ENCODE assay signal across 14 cellular contexts in genomic region chr2:40095003-40095402, GRCh38.
DNase-seq lines count a peak whose midpoint lies in the region; ATAC-seq and TF ChIP-seq lines count a peak whose summit lies in the region.
"Had no signal": no experiment of that assay in that cellular context is flagged by ENCODE, and none has a peak within 500 bp of the region (broad histone marks: within the 10 kb centered on the region; RNA-seq: fewer than 3 reads in every experiment).

No MANE protein-coding gene starts in this region.

- ATAC-seq in activated CD4-positive, alpha-beta T cell treated with anti-CD3 and anti-CD28 coated beads for 36 hours = no peak
- ATAC-seq: activated T-cell treated with anti-CD3 and anti-CD28 coated beads, Interleukin-2, amount 50 U/mL, for 4 hours had no signal

- H3K36me3 Mint-ChIP-seq in activated CD4-positive, alpha-beta T cell treated with anti-CD3 and anti-CD28 coated beads for 36 hours (ENCODE audit: low read depth) = no peaks in the 10 kb centered on the region

- peaks cover 11% of the 10 kb centered on the region for H3K4me1 ChIP-seq in fibroblast of lung (ENCODE audit: control insufficient read depth, extremely low read depth, insufficient read depth, low read length)

- intact Hi-C loops in activated CD4-positive, alpha-beta T cell treated with anti-CD3 and anti-CD28 coated beads for 36 hours (cut with DNase I, micrococcal nuclease) = no loop called here
- intact Hi-C loops in lower leg skin (cut with DNase I; ENCODE audit: low total_unique reads) = no loop called here

- H3K27me3 ChIP-seq in fibroblast of lung (ENCODE audit: control insufficient read depth, insufficient read depth, low read length) = no peaks in the 10 kb centered on the region
- H3K27me3 ChIP-seq: BE2C had no signal

- H3K36me3 ChIP-seq in fibroblast of lung (ENCODE audit: control insufficient read depth, insufficient read depth, low read length) = no peaks in the 10 kb centered on the region
- H3K36me3 ChIP-seq: BE2C had no signal

- no peaks in the 10 kb centered on the region for H3K79me2 ChIP-seq in fibroblast of lung (ENCODE audit: control insufficient read depth, insufficient read depth, low read length)

- H3K4me3 ChIP-seq in fibroblast of lung (replicated peaks in 1 of 4; ENCODE audit: control extremely low read depth in 1 of 4, insufficient read depth in 1 of 4, low read depth in 3 of 4, low read length in 4 of 4) = no peak overlapping the region
- H3K4me3 ChIP-seq in lower leg skin (ENCODE audit: low read depth, poor library complexity, severe bottlenecking) = no peak overlapping the region

- no peaks in the 10 kb centered on the region for H3K9me3 ChIP-seq in fibroblast of lung (ENCODE audit: control insufficient read depth, insufficient read depth, low read depth, low read length)
- H3K9me3 ChIP-seq: BE2C had no signal

- POLR2A ChIA-PET in activated CD4-positive, alpha-beta T cell treated with anti-CD3 and anti-CD28 coated beads for 36 hours (lab: Charles Lee) = no interaction called here

- no peaks in the 10 kb centered on the region for H3K9me3 Mint-ChIP-seq in activated CD4-positive, alpha-beta T cell treated with anti-CD3 and anti-CD28 coated beads for 36 hours (ENCODE audit: low read depth)
- H3K9me3 Mint-ChIP-seq: activated T-cell treated with anti-CD3 and anti-CD28 coated beads, Interleukin-2, amount 50 U/mL, for 4 hours had no signal

- H3K27ac Mint-ChIP-seq in activated CD4-positive, alpha-beta T cell treated with anti-CD3 and anti-CD28 coated beads for 36 hours = no peak overlapping the region

- peak; percentile 32 for DNase-seq in NCI-H510A treated with DMSO at 0.1 percent for 48 hours (lab: John Stamatoyannopoulos, UW)
- DNase-seq in NCI-H510A (lab: John Stamatoyannopoulos, UW) = no peak
- peak; percentile 81 for DNase-seq in NCI-H446 treated with DMSO at 0.1 percent for 48 hours (lab: John Stamatoyannopoulos, UW)
- peak; percentile 82 to 89 for DNase-seq in fibroblast of lung (ENCODE audit: low read depth in 2 of 2)
- peak; percentile 70 for DNase-seq in stromal cell of bone marrow (ENCODE audit: low read depth)
- no peak for DNase-seq in activated CD4-positive, alpha-beta T cell treated with anti-CD3 and anti-CD28 coated beads for 36 hours
- DNase-seq in lower leg skin (ENCODE audit: low spot score in 2 of 2) = no peak
- no peak for DNase-seq in SW480 (ENCODE audit: low spot score)
- DNase-seq: activated T-cell treated with anti-CD3 and anti-CD28 coated beads, Interleukin-2, amount 50 U/mL, for 4 hours; BE2C; central memory CD4-positive, alpha-beta T cell; glutamatergic neuron; MV-4-11 had no signal

- CTCF ChIA-PET in activated CD4-positive, alpha-beta T cell treated with anti-CD3 and anti-CD28 coated beads for 36 hours (lab: Charles Lee) = no interaction called here

- no peak overlapping the region for H2AFZ ChIP-seq in fibroblast of lung (ENCODE audit: low read length)

- peaks cover 2% of the 10 kb centered on the region for H3K27me3 Mint-ChIP-seq in activated CD4-positive, alpha-beta T cell treated with anti-CD3 and anti-CD28 coated beads for 36 hours

- H3K4me1 Mint-ChIP-seq in activated CD4-positive, alpha-beta T cell treated with anti-CD3 and anti-CD28 coated beads for 36 hours = no peaks in the 10 kb centered on the region

- no peak for TF ChIP-seq POLR2A in lower leg skin (IDR thresholded peaks at IDR 0.05)

- 23 to 33% methylated on average over 3 of the region's 3 CpGs for WGBS in lower leg skin, 2 donors

- H3K4me3 Mint-ChIP-seq in activated CD4-positive, alpha-beta T cell treated with anti-CD3 and anti-CD28 coated beads for 36 hours = no peak overlapping the region
- H3K4me3 Mint-ChIP-seq: activated T-cell treated with anti-CD3 and anti-CD28 coated beads, Interleukin-2, amount 50 U/mL, for 4 hours had no signal

- peak overlapping the region; percentile 22 for H3K27ac ChIP-seq in fibroblast of lung (ENCODE audit: insufficient read depth, low read length)
- H3K27ac ChIP-seq: VCaP had no signal

- no peak overlapping the region for H3K9ac ChIP-seq in fibroblast of lung (ENCODE audit: insufficient read depth, low read length)

- peak overlapping the region; percentile 46 for H3K4me2 ChIP-seq in fibroblast of lung (ENCODE audit: extremely low read depth, insufficient read depth, low read length)

- TF ChIP-seq CTCF in fibroblast of lung (conservative IDR thresholded peaks at IDR 0.05 in 1 of 2, IDR thresholded peaks at IDR 0.05 in 1 of 2; ENCODE audit: low read depth in 1 of 2, low read length in 2 of 2) = no peak
- no peak for TF ChIP-seq CTCF in lower leg skin (IDR thresholded peaks at IDR 0.05)

- no peaks in the 10 kb centered on the region for H4K20me1 ChIP-seq in fibroblast of lung (ENCODE audit: control insufficient read depth, extremely low read depth, insufficient read depth, low read length)

Comparison
In these comparisons a context has a peak if more than half of its experiments do, and no peak if none do; other contexts are left out.
1. DNase-seq: peak in NCI-H510A treated with DMSO at 0.1 percent for 48 hours (single experiment), NCI-H446 treated with DMSO at 0.1 percent for 48 hours (single experiment), fibroblast of lung (2 of 2) and stromal cell of bone marrow (single experiment); none in NCI-H510A (single experiment), activated CD4-positive, alpha-beta T cell treated with anti-CD3 and anti-CD28 coated beads for 36 hours (single experiment), lower leg skin (0 of 2) and SW480 (single experiment).